In genomic region chr5:83538788-83539535, GRCh38 we compare ENCODE assay signal across 9 cellular contexts.
A peak's percentile ranks its signal among the peaks of the same experiment; 100 is the strongest.
DNase-seq lines count a peak whose midpoint lies in the region; ATAC-seq lines count a peak whose summit lies in the region.
"Had no signal": no experiment of that assay in that cellular context is flagged by ENCODE, and none has a peak within 500 bp of the region (broad histone marks: within the 10 kb centered on the region; RNA-seq: fewer than 3 reads in every experiment).

No MANE protein-coding gene starts in this region.

- H3K9me3 Mint-ChIP-seq in T-helper 2 cell treated with Interferon-gamma antibody and Interleukin-4, amounts not matched to agents 5 μg/mL and 100 μg/mL, for 36 hours: no peaks in the 10 kb centered on the region

- H3K36me3 Mint-ChIP-seq in T-helper 2 cell treated with Interferon-gamma antibody and Interleukin-4, amounts not matched to agents 5 μg/mL and 100 μg/mL, for 36 hours (ENCODE audit: low read depth): no peaks in the 10 kb centered on the region

- peak overlapping the region; percentile 35 for H3K27ac Mint-ChIP-seq in T-helper 2 cell treated with Interferon-gamma antibody and Interleukin-4, amounts not matched to agents 5 μg/mL and 100 μg/mL, for 36 hours
- H3K27ac Mint-ChIP-seq: progenitor cell of endocrine pancreas had no signal

- H3K4me1 Mint-ChIP-seq in T-helper 2 cell treated with Interferon-gamma antibody and Interleukin-4, amounts not matched to agents 5 μg/mL and 100 μg/mL, for 36 hours (ENCODE audit: low read depth): peaks cover 7% of the 10 kb centered on the region

- H3K27me3 Mint-ChIP-seq in T-helper 2 cell treated with Interferon-gamma antibody and Interleukin-4, amounts not matched to agents 5 μg/mL and 100 μg/mL, for 36 hours (ENCODE audit: low read depth): no peaks in the 10 kb centered on the region
- H3K27me3 Mint-ChIP-seq: progenitor cell of endocrine pancreas had no signal

- DNase-seq in T-helper 2 cell treated with Interferon-gamma antibody and Interleukin-4, amounts not matched to agents 5 μg/mL and 100 μg/mL, for 36 hours (ENCODE audit: low spot score): no peak
- DNase-seq in stimulated activated CD8-positive, alpha-beta memory T cell treated with anti-CD3 and anti-CD28 coated beads, Interleukin-4, amount 100 ng/mL, for 48 hours: no peak
- DNase-seq in epidermal melanocyte (ENCODE audit: insufficient read length, low spot score) (no peak), head of caudate nucleus (no peak), T1000 (lab: John Stamatoyannopoulos, UW) (no peak)

- peak overlapping the region; percentile 46 for H3K4me3 Mint-ChIP-seq in T-helper 2 cell treated with Interferon-gamma antibody and Interleukin-4, amounts not matched to agents 5 μg/mL and 100 μg/mL, for 36 hours

- intact Hi-C loops in head of caudate nucleus (cut with DNase I): no loop called here

- ATAC-seq in GM18502 (IDR thresholded peaks at IDR 0.05; ENCODE audit: poor library complexity, unreplicated experiment): peak; percentile 84
- ATAC-seq in GM21360 (IDR thresholded peaks at IDR 0.05; ENCODE audit: unreplicated experiment): peak; percentile 88
- ATAC-seq in HG03095 (IDR thresholded peaks at IDR 0.05; ENCODE audit: unreplicated experiment): peak; percentile 80
